In genomic region chr15:68299436-68299835, GRCh38 we compare ENCODE assay signal across 9 cellular contexts. TPM values are rescaled to one million over a fixed set of nuclear protein-coding genes. Genes with fewer than 3 reads are reported as not detected.
DNase-seq lines count a peak whose midpoint lies in the region; ATAC-seq, FAIRE-seq and TF ChIP-seq lines count a peak whose summit lies in the region.
"Had no signal": no experiment of that assay in that cellular context is flagged by ENCODE, and none has a peak within 500 bp of the region (broad histone marks: within the 10 kb centered on the region; RNA-seq: fewer than 3 reads in every experiment).

No MANE protein-coding gene starts in this region.

- no peaks in the 10 kb centered on the region for H3K27me3 ChIP-seq in OCI-LY1 (ENCODE audit: insufficient read depth, low read length)

- FAIRE-seq in HTR-8/SVneo (lab: Jason Lieb, UNC) = no peak

- no peaks in the 10 kb centered on the region for H4K20me1 ChIP-seq in OCI-LY1 (ENCODE audit: insufficient read depth, low read length)

- ATAC-seq in left ventricle myocardium superior = peak; percentile 11

- H3K4me2 ChIP-seq in OCI-LY1 (ENCODE audit: low read length) = peak overlapping the region; percentile 55

- no peaks in the 10 kb centered on the region for H3K9me2 ChIP-seq in OCI-LY1 (ENCODE audit: low read depth, low read length)

- H3K27me3 Mint-ChIP-seq in T-helper 1 cell treated with Interleukin-12 subunit alpha and Interleukin-12 subunit beta and Interleukin-4 antibody, amounts not matched to agents 30 μg/mL and 1 μg/mL, for 36 hours (ENCODE audit: low read depth) = no peaks in the 10 kb centered on the region

- H3K27ac Mint-ChIP-seq in T-helper 1 cell treated with Interleukin-12 subunit alpha and Interleukin-12 subunit beta and Interleukin-4 antibody, amounts not matched to agents 30 μg/mL and 1 μg/mL, for 36 hours = peak overlapping the region; percentile 73

- H3K27ac ChIP-seq in OCI-LY1 (ENCODE audit: low read depth, low read length, poor library complexity, severe bottlenecking) = no peak overlapping the region

- no peak for TF ChIP-seq CTCF in OCI-LY1 (IDR thresholded peaks at IDR 0.05; ENCODE audit: low read length)

- no peak overlapping the region for H3K4me3 Mint-ChIP-seq in T-helper 1 cell treated with Interleukin-12 subunit alpha and Interleukin-12 subunit beta and Interleukin-4 antibody, amounts not matched to agents 30 μg/mL and 1 μg/mL, for 36 hours
- H3K4me3 Mint-ChIP-seq: neural crest cell had no signal

- no peak overlapping the region for H3K4me3 ChIP-seq in OCI-LY1 (ENCODE audit: low read depth, low read length, poor library complexity, severe bottlenecking)

- H3K4me1 ChIP-seq in OCI-LY1 (ENCODE audit: insufficient read depth, low read length, severe bottlenecking) = peaks cover 17% of the 10 kb centered on the region

- no peak overlapping the region for H3K9ac ChIP-seq in OCI-LY1 (ENCODE audit: low read length)

- peaks cover 18% of the 10 kb centered on the region for H3K4me1 Mint-ChIP-seq in T-helper 1 cell treated with Interleukin-12 subunit alpha and Interleukin-12 subunit beta and Interleukin-4 antibody, amounts not matched to agents 30 μg/mL and 1 μg/mL, for 36 hours (ENCODE audit: low read depth)

- intact Hi-C loops in left ventricle myocardium superior (cut with micrococcal nuclease) = no loop called here

- DNase-seq in T-helper 1 cell = no peak
- no peak for DNase-seq in left ventricle myocardium superior
- DNase-seq in stromal cell of bone marrow (ENCODE audit: low read depth) = peak; percentile 27
- DNase-seq in HTR-8/SVneo (ENCODE audit: insufficient read length, low spot score) = no peak
- DNase-seq in epidermal melanocyte (ENCODE audit: insufficient read length, low spot score) = no peak
- no peak for DNase-seq in HuH-7.5 (ENCODE audit: low spot score)

- no peaks in the 10 kb centered on the region for H3K9me3 ChIP-seq in OCI-LY1 (ENCODE audit: low read length)

- H3K9me3 Mint-ChIP-seq in T-helper 1 cell treated with Interleukin-12 subunit alpha and Interleukin-12 subunit beta and Interleukin-4 antibody, amounts not matched to agents 30 μg/mL and 1 μg/mL, for 36 hours = no peaks in the 10 kb centered on the region
- H3K9me3 Mint-ChIP-seq: neural crest cell had no signal

- H3K36me3 Mint-ChIP-seq in T-helper 1 cell treated with Interleukin-12 subunit alpha and Interleukin-12 subunit beta and Interleukin-4 antibody, amounts not matched to agents 30 μg/mL and 1 μg/mL, for 36 hours (ENCODE audit: low read depth) = peaks cover 8% of the 10 kb centered on the region

- no peaks in the 10 kb centered on the region for H3K79me2 ChIP-seq in OCI-LY1 (ENCODE audit: insufficient read depth, low read length)

- H2AFZ ChIP-seq in OCI-LY1 (ENCODE audit: low read length) = no peak overlapping the region

- H3F3A ChIP-seq in OCI-LY1 (ENCODE audit: insufficient read depth, low read length) = no peaks in the 10 kb centered on the region

- no peaks in the 10 kb centered on the region for H3K36me3 ChIP-seq in OCI-LY1 (ENCODE audit: insufficient read depth, low read length)

RNA-seq across cellular contexts. Expression of gene FEM1B, which starts 21.9 kb away (rescaled TPM):
- total RNA-seq in left ventricle myocardium superior = 45.1 TPM
